ENCODE assay signal across 8 cellular contexts in genomic region chr19:54624825-54625747, GRCh38. TPM values are rescaled to one million over a fixed set of nuclear protein-coding genes. Genes with fewer than 3 reads are reported as not detected.
"Had no signal": no experiment of that assay in that cellular context is flagged by ENCODE, and none has a peak within 500 bp of the region (broad histone marks: within the 10 kb centered on the region; RNA-seq: fewer than 3 reads in every experiment).

No MANE protein-coding gene starts in this region.

RNA-seq across cellular contexts. Expression of gene LILRB1, which starts 5.2 kb away (rescaled TPM):
- total RNA-seq: activated CD4-positive, alpha-beta T cell treated with anti-CD3 and anti-CD28 coated beads, Interleukin-2, amount 10 ng/mL, durations not matched to agents 7 days and 5 days; kidney epithelial cell; mammary epithelial cell; pulmonary artery endothelial cell; T-helper 1 cell treated with Interleukin-12 subunit alpha and Interleukin-12 subunit beta and Interleukin-4 antibody, amounts not matched to agents 30 ng/mL and 1 ng/mL, for 36 hours had no signal
- polyA plus RNA-seq: mammary epithelial cell had no signal

RNA-seq across cellular contexts. Expression of gene LILRA1, which starts 31.7 kb away (rescaled TPM):
- total RNA-seq: activated CD4-positive, alpha-beta T cell treated with anti-CD3 and anti-CD28 coated beads, Interleukin-2, amount 10 ng/mL, durations not matched to agents 7 days and 5 days; activated naive CD4-positive, alpha-beta T cell treated with anti-CD3 and anti-CD28 coated beads for 36 hours; activated T-cell treated with anti-CD3 and anti-CD28 coated beads, Interleukin-2, amount 50 U/mL, for 4 hours; ascending aorta; kidney epithelial cell; mammary epithelial cell; pulmonary artery endothelial cell; T-helper 1 cell treated with Interleukin-12 subunit alpha and Interleukin-12 subunit beta and Interleukin-4 antibody, amounts not matched to agents 30 ng/mL and 1 ng/mL, for 36 hours had no signal
- polyA plus RNA-seq: mammary epithelial cell had no signal

RNA-seq across cellular contexts. Expression of gene LILRB4, which starts 37.7 kb away (rescaled TPM):
- total RNA-seq: activated CD4-positive, alpha-beta T cell treated with anti-CD3 and anti-CD28 coated beads, Interleukin-2, amount 10 ng/mL, durations not matched to agents 7 days and 5 days; activated naive CD4-positive, alpha-beta T cell treated with anti-CD3 and anti-CD28 coated beads for 36 hours; kidney epithelial cell; mammary epithelial cell; pulmonary artery endothelial cell; T-helper 1 cell treated with Interleukin-12 subunit alpha and Interleukin-12 subunit beta and Interleukin-4 antibody, amounts not matched to agents 30 ng/mL and 1 ng/mL, for 36 hours had no signal
- polyA plus RNA-seq: mammary epithelial cell had no signal

RNA-seq across cellular contexts. Expression of gene LILRA2, which starts 51.5 kb away (rescaled TPM):
- total RNA-seq: activated CD4-positive, alpha-beta T cell treated with anti-CD3 and anti-CD28 coated beads, Interleukin-2, amount 10 ng/mL, durations not matched to agents 7 days and 5 days; activated naive CD4-positive, alpha-beta T cell treated with anti-CD3 and anti-CD28 coated beads for 36 hours; activated T-cell treated with anti-CD3 and anti-CD28 coated beads, Interleukin-2, amount 50 U/mL, for 4 hours; ascending aorta; kidney epithelial cell; mammary epithelial cell; pulmonary artery endothelial cell had no signal
- polyA plus RNA-seq: mammary epithelial cell had no signal
